In genomic region chr17:40443988-40444899, GRCh38 we compare ENCODE assay signal across 1 cellular context.
TF ChIP-seq lines count a peak whose summit lies in the region.

No MANE protein-coding gene starts in this region.

TF ChIP-seq in GM12878, 131 proteins besides CTCF, POLR2A, EP300 and RAD21:
- 0 out of 2 replicates have a peak, but pooled peaks have one; percentile 42 for TF ChIP-seq SIN3A (IDR thresholded peaks at IDR 0.05; ENCODE audit: low read depth, low read length)
- TF ChIP-seq SMARCA5 (IDR thresholded peaks at IDR 0.05): no peak
- no peak for TF ChIP-seq WRNIP1 (IDR thresholded peaks at IDR 0.05; ENCODE audit: borderline replicate concordance, low read depth, low read length)
- TF ChIP-seq ZNF217 (IDR thresholded peaks at IDR 0.05): 0 out of 2 replicates have a peak, but pooled peaks have one; percentile 8
- TF ChIP-seq HDAC6 (IDR thresholded peaks at IDR 0.05; ENCODE audit: unreplicated experiment): peak; percentile 18
- peak; percentile 43; the same call in 1 of the 2 replicates for TF ChIP-seq HDGF (IDR thresholded peaks at IDR 0.05)
- no peak for TF ChIP-seq RELB (IDR thresholded peaks at IDR 0.05; ENCODE audit: low read depth)
